ENCODE assay signal across 18 cellular contexts in genomic region chr20:56460459-56460858, GRCh38. TPM values are rescaled to one million over a fixed set of nuclear protein-coding genes. Genes with fewer than 3 reads are reported as not detected.
DNase-seq lines count a peak whose midpoint lies in the region; ATAC-seq and TF ChIP-seq lines count a peak whose summit lies in the region.
"Had no signal": no experiment of that assay in that cellular context is flagged by ENCODE, and none has a peak within 500 bp of the region (broad histone marks: within the 10 kb centered on the region; RNA-seq: fewer than 3 reads in every experiment).

No MANE protein-coding gene starts in this region.

- peak overlapping the region; percentile 91 for H3K27ac Mint-ChIP-seq in effector memory CD8-positive, alpha-beta T cell
- H3K27ac Mint-ChIP-seq: H9 had no signal

- no peak overlapping the region for H3K4me3 ChIP-seq in coronary artery
- H3K4me3 ChIP-seq: heart left ventricle, SK-N-MC, thoracic aorta had no signal

- H3K27me3 Mint-ChIP-seq in activated T-cell treated with anti-CD3 and anti-CD28 coated beads, Interleukin-2, amount 50 U/mL, for 4 hours (ENCODE audit: low read depth) = no peaks in the 10 kb centered on the region
- no peaks in the 10 kb centered on the region for H3K27me3 Mint-ChIP-seq in effector memory CD8-positive, alpha-beta T cell

- H3K36me3 Mint-ChIP-seq in activated T-cell treated with anti-CD3 and anti-CD28 coated beads, Interleukin-2, amount 50 U/mL, for 4 hours (ENCODE audit: insufficient read depth) = peaks cover 2% of the 10 kb centered on the region
- peaks cover 11% of the 10 kb centered on the region for H3K36me3 Mint-ChIP-seq in effector memory CD8-positive, alpha-beta T cell (ENCODE audit: insufficient read depth)

- peak; percentile 20 for DNase-seq in stimulated activated CD8-positive, alpha-beta memory T cell treated with anti-CD3 and anti-CD28 coated beads, Interleukin-12 subunit alpha, Interleukin-12 subunit beta, amount 100 ng/mL, for 1 hour (ENCODE audit: low read depth)
- no peak for DNase-seq in stimulated activated CD8-positive, alpha-beta memory T cell treated with anti-CD3 and anti-CD28 coated beads, Interleukin-4, amount 100 ng/mL, for 48 hours
- no peak for DNase-seq in activated T-cell treated with anti-CD3 and anti-CD28 coated beads, Interleukin-2, amount 50 U/mL, for 4 hours
- DNase-seq in effector memory CD8-positive, alpha-beta T cell = peak; percentile 49 to 69 (median 68)
- no peak for DNase-seq in SHP77 (lab: John Stamatoyannopoulos, UW)
- no peak for DNase-seq in NCI-H524 (lab: John Stamatoyannopoulos, UW)
- no peak for DNase-seq in coronary artery (ENCODE audit: low spot score)
- DNase-seq: activated CD4-positive, CD25-positive, alpha-beta regulatory T cell; amniotic stem cell; DMS79 treated with DMSO at 0.1 percent for 48 hours; H9; heart left ventricle; KG1; NCI-H1105 treated with DMSO at 0.1 percent for 48 hours had no signal

- peaks cover 43% of the 10 kb centered on the region for H3K4me1 Mint-ChIP-seq in activated T-cell treated with anti-CD3 and anti-CD28 coated beads, Interleukin-2, amount 50 U/mL, for 4 hours (ENCODE audit: low read depth)
- H3K4me1 Mint-ChIP-seq in effector memory CD8-positive, alpha-beta T cell (ENCODE audit: low read depth in 2 of 2) = peaks cover 22 to 23% of the 10 kb centered on the region in 2 donors
- H3K4me1 Mint-ChIP-seq: H9 had no signal

- no peak for TF ChIP-seq CTCF in coronary artery (IDR thresholded peaks at IDR 0.05)

- no peaks in the 10 kb centered on the region for H3K9me3 Mint-ChIP-seq in activated T-cell treated with anti-CD3 and anti-CD28 coated beads, Interleukin-2, amount 50 U/mL, for 4 hours
- no peaks in the 10 kb centered on the region for H3K9me3 Mint-ChIP-seq in effector memory CD8-positive, alpha-beta T cell
- H3K9me3 Mint-ChIP-seq: H9 had no signal

- H3K4me3 Mint-ChIP-seq in activated T-cell treated with anti-CD3 and anti-CD28 coated beads, Interleukin-2, amount 50 U/mL, for 4 hours = no peak overlapping the region
- H3K4me3 Mint-ChIP-seq in effector memory CD8-positive, alpha-beta T cell = peak overlapping the region in 1 of 2 donors; percentile 21
- H3K4me3 Mint-ChIP-seq: H9 had no signal

- H3K27ac ChIP-seq in coronary artery = no peak overlapping the region
- H3K27ac ChIP-seq: SK-N-MC, thoracic aorta had no signal

- peak; percentile 37 to 54 for ATAC-seq in activated T-cell treated with anti-CD3 and anti-CD28 coated beads, Interleukin-2, amount 50 U/mL, for 4 hours
- peak; percentile 97 for ATAC-seq in effector memory CD8-positive, alpha-beta T cell (replicated peaks)
- ATAC-seq in GM19463 (IDR thresholded peaks at IDR 0.05; ENCODE audit: unreplicated experiment) = no peak
- ATAC-seq: esophagus mucosa, heart left ventricle had no signal

RNA-seq across cellular contexts. Expression of gene RTF2, which starts 8.0 kb away (rescaled TPM):
- 10 to 100 TPM; 74.8 to 81.3 (median 79.7) TPM for total RNA-seq in activated T-cell treated with anti-CD3 and anti-CD28 coated beads, Interleukin-2, amount 50 U/mL, for 4 hours

RNA-seq across cellular contexts. Expression of gene CASS4, which starts 48.4 kb away (rescaled TPM):
- total RNA-seq in activated T-cell treated with anti-CD3 and anti-CD28 coated beads, Interleukin-2, amount 50 U/mL, for 4 hours = 1 to 10 TPM; 1.9 to 2.5 (median 2.4) TPM
- total RNA-seq: H9 had no signal

Comparison
In these comparisons a context has a peak if more than half of its experiments do, and no peak if none do; other contexts are left out.
1. DNase-seq: peak in stimulated activated CD8-positive, alpha-beta memory T cell treated with anti-CD3 and anti-CD28 coated beads, Interleukin-12 subunit alpha, Interleukin-12 subunit beta, amount 100 ng/mL, for 1 hour (single experiment) and effector memory CD8-positive, alpha-beta T cell (3 of 3); none in stimulated activated CD8-positive, alpha-beta memory T cell treated with anti-CD3 and anti-CD28 coated beads, Interleukin-4, amount 100 ng/mL, for 48 hours (single experiment), activated T-cell treated with anti-CD3 and anti-CD28 coated beads, Interleukin-2, amount 50 U/mL, for 4 hours (single experiment), SHP77 (0 of 2), NCI-H524 (0 of 2) and coronary artery (single experiment).